9 cellular contexts compared by ENCODE assay signal in genomic region chr20:36344517-36345132, GRCh38. TPM values are rescaled to one million over a fixed set of nuclear protein-coding genes. Genes with fewer than 3 reads are reported as not detected.
DNase-seq lines count a peak whose midpoint lies in the region; ATAC-seq, FAIRE-seq and TF ChIP-seq lines count a peak whose summit lies in the region.
"Had no signal": no experiment of that assay in that cellular context is flagged by ENCODE, and none has a peak within 500 bp of the region (broad histone marks: within the 10 kb centered on the region; RNA-seq: fewer than 3 reads in every experiment).

No MANE protein-coding gene starts in this region.

- no peaks in the 10 kb centered on the region for H3K27me3 ChIP-seq in neural progenitor cell

- no peak overlapping the region for H3K9ac ChIP-seq in neural progenitor cell

- no peak overlapping the region for H3K27ac ChIP-seq in neural progenitor cell

- no peaks in the 10 kb centered on the region for H3K36me3 Mint-ChIP-seq in neural progenitor cell

- peaks cover 5% of the 10 kb centered on the region for H3K4me1 Mint-ChIP-seq in neural progenitor cell

- peaks cover 13% of the 10 kb centered on the region for H3K27me3 Mint-ChIP-seq in neural progenitor cell (ENCODE audit: insufficient read depth, low read depth)

- ATAC-seq in GM18861 (IDR thresholded peaks at IDR 0.05; ENCODE audit: unreplicated experiment) (no peak), HG03280 (IDR thresholded peaks at IDR 0.05; ENCODE audit: unreplicated experiment) (no peak)

- H4K20me1 ChIP-seq in neural progenitor cell (ENCODE audit: low read depth) = peaks cover 26% of the 10 kb centered on the region

- no peaks in the 10 kb centered on the region for H3K9me3 Mint-ChIP-seq in neural progenitor cell

- no peak for TF ChIP-seq CTCF in NB4 (IDR thresholded peaks at IDR 0.05; ENCODE audit: low read depth, low read length)
- TF ChIP-seq CTCF in neural progenitor cell (IDR thresholded peaks at IDR 0.05) = no peak

- no peaks in the 10 kb centered on the region for H3K9me3 ChIP-seq in neural progenitor cell (ENCODE audit: low read depth)

- no peak overlapping the region for H3K4me2 ChIP-seq in neural progenitor cell

- H3K4me3 ChIP-seq in NB4 (ENCODE audit: low read depth, low read length) (no peak overlapping the region), neural progenitor cell (no peak overlapping the region)

- no peak overlapping the region for H3K27ac Mint-ChIP-seq in neural progenitor cell

- no peak for FAIRE-seq in GM19239 (lab: Jason Lieb, UNC)
- FAIRE-seq: colon had no signal

- no peak overlapping the region for H3K4me3 Mint-ChIP-seq in neural progenitor cell

- H3F3A ChIP-seq in neural progenitor cell (ENCODE audit: low read depth) = no peaks in the 10 kb centered on the region

- no peak for TF ChIP-seq POLR2A in NB4 (IDR thresholded peaks at IDR 0.05; ENCODE audit: extremely low read depth, insufficient read length)

- no peaks in the 10 kb centered on the region for H3K79me2 ChIP-seq in neural progenitor cell (ENCODE audit: low read depth)

- no peaks in the 10 kb centered on the region for H3K4me1 ChIP-seq in neural progenitor cell

- no peak overlapping the region for H2AFZ ChIP-seq in neural progenitor cell (replicated peaks)

- DNase-seq in GM19239 (ENCODE audit: insufficient read length, low spot score) = peak; percentile 29
- peak; percentile 55 for DNase-seq in NB4 (ENCODE audit: low read depth)
- peak; percentile 8 for DNase-seq in effector CD4-positive, alpha-beta T cell
- peak; percentile 92 for DNase-seq in neural progenitor cell (ENCODE audit: low spot score)
- no peak for DNase-seq in NCI-H526 treated with DMSO at 0.1 percent for 48 hours (lab: John Stamatoyannopoulos, UW)
- DNase-seq in NCI-H1092 (lab: John Stamatoyannopoulos, UW) = no peak

- H3K36me3 ChIP-seq in neural progenitor cell = no peaks in the 10 kb centered on the region

RNA-seq across cellular contexts. Expression of gene DLGAP4, which starts 38.5 kb away (rescaled TPM):
- 21.7 and 74.5 TPM in 2 replicates for total RNA-seq in neural progenitor cell (ENCODE audit: low replicate concordance)

Comparison
In these comparisons a context has a peak if more than half of its experiments do, and no peak if none do; other contexts are left out.
1. DNase-seq: peak in GM19239 (single experiment), NB4 (single experiment), effector CD4-positive, alpha-beta T cell (single experiment) and neural progenitor cell (single experiment); none in NCI-H526 treated with DMSO at 0.1 percent for 48 hours (single experiment) and NCI-H1092 (single experiment).